In genomic region chr6:89585156-89585555, GRCh38 we compare ENCODE assay signal across 23 cellular contexts. TPM values are rescaled to one million over a fixed set of nuclear protein-coding genes. Genes with fewer than 3 reads are reported as not detected.
DNase-seq lines count a peak whose midpoint lies in the region; ATAC-seq, FAIRE-seq and TF ChIP-seq lines count a peak whose summit lies in the region.
"Had no signal": no experiment of that assay in that cellular context is flagged by ENCODE, and none has a peak within 500 bp of the region (broad histone marks: within the 10 kb centered on the region; RNA-seq: fewer than 3 reads in every experiment).

No MANE protein-coding gene starts in this region.

- DNase-seq in EH (ENCODE audit: low read depth) (peak; percentile 7), astrocyte (ENCODE audit: low read depth) (peak; percentile 36), fibroblast of pulmonary artery (ENCODE audit: low read depth) (peak; percentile 13), smooth muscle cell (lab: John Stamatoyannopoulos, UW; ENCODE audit: unreplicated experiment) (no peak), lower lobe of right lung (no peak), HFFc6 (no peak), NCI-H1105 (lab: John Stamatoyannopoulos, UW) (no peak)
- DNase-seq: C1 segment of cervical spinal cord; CD4-positive, alpha-beta memory T cell; COR-L47; DMS53; Karpas-422; NCI-H1092; NCI-H1436 treated with DMSO at 0.1 percent for 48 hours; NCI-H187 treated with DMSO at 0.1 percent for 48 hours; NCI-H2171 treated with DMSO at 0.1 percent for 48 hours; NCI-H524 treated with DMSO at 0.1 percent for 48 hours; NCI-H774; SIG-M5 had no signal

- WGBS in smooth muscle cell (ENCODE audit: low lambda C conversion rate) = 0% methylated on average over 1 of the region's 1 CpG

- H3K9me3 ChIP-seq in astrocyte (ENCODE audit: insufficient read depth, low read depth, low read length) = no peaks in the 10 kb centered on the region
- no peaks in the 10 kb centered on the region for H3K9me3 ChIP-seq in smooth muscle cell (replicated peaks; ENCODE audit: low read depth)
- H3K9me3 ChIP-seq in lower lobe of right lung = no peaks in the 10 kb centered on the region

- H3K27me3 ChIP-seq in astrocyte (ENCODE audit: insufficient read depth, low read length) = no peaks in the 10 kb centered on the region
- H3K27me3 ChIP-seq in smooth muscle cell (ENCODE audit: low read depth) = no peaks in the 10 kb centered on the region
- H3K27me3 ChIP-seq in lower lobe of right lung (ENCODE audit: low read depth) = no peaks in the 10 kb centered on the region

- H3K9ac ChIP-seq in astrocyte (ENCODE audit: low read length) (no peak overlapping the region), smooth muscle cell (ENCODE audit: low read depth) (peak overlapping the region; percentile 21)

- peaks cover 12% of the 10 kb centered on the region for H3F3A ChIP-seq in smooth muscle cell (ENCODE audit: low read depth)

- TF ChIP-seq CTCF in astrocyte (IDR thresholded peaks at IDR 0.05; ENCODE audit: insufficient read depth, low read depth, low read length) = no peak
- no peak for TF ChIP-seq CTCF in fibroblast of pulmonary artery (IDR thresholded peaks at IDR 0.05; ENCODE audit: low read length, missing control alignments)
- TF ChIP-seq CTCF in smooth muscle cell (IDR thresholded peaks at IDR 0.05; ENCODE audit: borderline replicate concordance, insufficient read depth, poor library complexity, severe bottlenecking) = no peak
- no peak for TF ChIP-seq CTCF in lower lobe of right lung (IDR thresholded peaks at IDR 0.05)
- no peak for TF ChIP-seq CTCF in HFFc6 (IDR thresholded peaks at IDR 0.05)

- H3K9me3 Mint-ChIP-seq in astrocyte (ENCODE audit: unreplicated experiment) (no peaks in the 10 kb centered on the region), HFFc6 (no peaks in the 10 kb centered on the region)

- H3K27me3 Mint-ChIP-seq in astrocyte (ENCODE audit: low read depth, unreplicated experiment) (no peaks in the 10 kb centered on the region), HFFc6 (ENCODE audit: insufficient read depth) (peaks cover 20% of the 10 kb centered on the region)
- H3K27me3 Mint-ChIP-seq: CD4-positive, alpha-beta memory T cell had no signal

- H3K4me2 ChIP-seq in astrocyte (ENCODE audit: low read length) (no peak overlapping the region), smooth muscle cell (peak overlapping the region; percentile 61)

- H4K20me1 ChIP-seq in astrocyte (ENCODE audit: insufficient read depth, low read length) = no peaks in the 10 kb centered on the region
- no peaks in the 10 kb centered on the region for H4K20me1 ChIP-seq in smooth muscle cell (ENCODE audit: low read depth)

- no peak for FAIRE-seq in astrocyte (lab: Jason Lieb, UNC)
- FAIRE-seq: G401.6, RCC 7860 had no signal

- ATAC-seq in GM18870 (IDR thresholded peaks at IDR 0.05; ENCODE audit: unreplicated experiment) = no peak
- no peak for ATAC-seq in lower lobe of right lung

- H2AFZ ChIP-seq in astrocyte (ENCODE audit: low read depth, low read length) = no peak overlapping the region
- no peak overlapping the region for H2AFZ ChIP-seq in smooth muscle cell (ENCODE audit: low read depth)

- no peak overlapping the region for H3K4me3 Mint-ChIP-seq in astrocyte (ENCODE audit: unreplicated experiment)
- no peak overlapping the region for H3K4me3 Mint-ChIP-seq in HFFc6
- H3K4me3 Mint-ChIP-seq: CD4-positive, alpha-beta memory T cell had no signal

- H3K36me3 ChIP-seq in astrocyte (ENCODE audit: insufficient read depth, low read length) = no peaks in the 10 kb centered on the region
- no peaks in the 10 kb centered on the region for H3K36me3 ChIP-seq in smooth muscle cell (ENCODE audit: low read depth)
- H3K36me3 ChIP-seq in lower lobe of right lung = no peaks in the 10 kb centered on the region

- H3K27ac ChIP-seq in astrocyte (ENCODE audit: low read depth, low read length) (no peak overlapping the region), smooth muscle cell (ENCODE audit: low read depth) (peak overlapping the region; percentile 81), lower lobe of right lung (no peak overlapping the region)
- H3K27ac ChIP-seq: SK-N-MC had no signal

- no peak overlapping the region for H3K4me3 ChIP-seq in astrocyte (ENCODE audit: insufficient read depth, low read depth, low read length)
- no peak overlapping the region for H3K4me3 ChIP-seq in fibroblast of pulmonary artery (replicated peaks; ENCODE audit: low read depth, low read length)
- H3K4me3 ChIP-seq in smooth muscle cell = no peak overlapping the region
- H3K4me3 ChIP-seq in lower lobe of right lung = no peak overlapping the region
- H3K4me3 ChIP-seq: SK-N-MC had no signal

- H3K4me1 ChIP-seq in astrocyte (ENCODE audit: insufficient read depth, low read length) (no peaks in the 10 kb centered on the region), smooth muscle cell (ENCODE audit: low read depth) (peaks cover 18% of the 10 kb centered on the region), lower lobe of right lung (no peaks in the 10 kb centered on the region)

- intact Hi-C loops in lower lobe of right lung (cut with DNase I) = no loop called here

- H3K27ac Mint-ChIP-seq in astrocyte (ENCODE audit: unreplicated experiment) (peak overlapping the region; percentile 78), HFFc6 (no peak overlapping the region)
- H3K27ac Mint-ChIP-seq: CD4-positive, alpha-beta memory T cell had no signal

- no peaks in the 10 kb centered on the region for H3K79me2 ChIP-seq in astrocyte (ENCODE audit: insufficient read depth, low read length)
- H3K79me2 ChIP-seq in smooth muscle cell (ENCODE audit: low read depth) = no peaks in the 10 kb centered on the region

- H3K4me1 Mint-ChIP-seq in astrocyte (ENCODE audit: low read depth, unreplicated experiment) (peaks cover 14% of the 10 kb centered on the region), HFFc6 (ENCODE audit: low read depth) (no peaks in the 10 kb centered on the region)
- H3K4me1 Mint-ChIP-seq: CD4-positive, alpha-beta memory T cell had no signal

- peaks cover 2% of the 10 kb centered on the region for H3K36me3 Mint-ChIP-seq in astrocyte (ENCODE audit: low read depth, unreplicated experiment)
- H3K36me3 Mint-ChIP-seq in HFFc6 (ENCODE audit: low read depth) = no peaks in the 10 kb centered on the region

RNA-seq across cellular contexts. Expression of gene LYRM2, which starts 53.4 kb away (rescaled TPM):
- 33.7 and 39.2 TPM in 2 replicates for total RNA-seq in astrocyte
- 17.9 and 21.9 TPM in 2 replicates for total RNA-seq in smooth muscle cell
- polyA plus RNA-seq in smooth muscle cell = 35.5 and 37.0 TPM in 2 replicates
- total RNA-seq in lower lobe of right lung = 35.5 TPM
- total RNA-seq in HFFc6 (2021; fragmentation: NEBNext Ultra II Directional; extraction: Animal tissue kit (Norgen Biotek cat#: 25700)) = 10 to 100 TPM; 39.9 to 48.4 (median 44.9) TPM

Comparison
In these comparisons a context has a peak if more than half of its experiments do, and no peak if none do; other contexts are left out.
1. DNase-seq: peak in EH (single experiment), astrocyte (single experiment) and fibroblast of pulmonary artery (single experiment); none in smooth muscle cell (single experiment), lower lobe of right lung (single experiment), HFFc6 (single experiment) and NCI-H1105 (single experiment).